ENCODE assay signal across 22 cellular contexts in the genomic region with DNA sequence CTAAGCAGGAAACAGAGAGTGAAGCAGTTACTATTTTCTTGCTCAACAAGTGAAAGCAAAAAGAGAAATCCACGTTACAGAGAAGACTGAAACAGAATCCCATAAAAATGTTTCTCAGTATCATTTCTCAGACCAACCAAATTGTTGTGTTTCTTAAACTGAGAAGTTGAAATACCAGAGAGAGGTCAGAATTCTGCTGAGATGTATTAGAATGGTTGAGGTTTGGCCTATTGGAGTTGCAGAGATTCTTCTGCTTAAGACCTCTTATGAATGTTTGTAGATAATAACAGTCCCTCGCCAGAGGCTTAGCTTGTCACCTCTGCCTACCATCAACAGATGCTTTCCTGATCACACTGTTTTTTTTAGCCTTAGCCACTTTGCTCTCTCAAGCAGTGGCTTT.
"Had no signal": no experiment of that assay in that cellular context is flagged by ENCODE, and none has a peak within 500 bp of the region (broad histone marks: within the 10 kb centered on the region; RNA-seq: fewer than 3 reads in every experiment).

No MANE protein-coding gene starts in this region.

- H3K79me2 ChIP-seq: parathyroid adenoma had no signal

- H3K9me3 ChIP-seq: breast epithelium, esophagus muscularis mucosa, gastrocnemius medialis, left ventricle myocardium inferior, psoas muscle, right atrium auricular region, tibial nerve had no signal

- H2AFZ ChIP-seq: parathyroid adenoma had no signal

- ATAC-seq: activated CD4-positive, alpha-beta T cell treated with anti-CD3 and anti-CD28 coated beads for 36 hours; activated CD8-positive, alpha-beta memory T cell treated with anti-CD3 and anti-CD28 coated beads, Interleukin-2, amount 10 ng/mL, durations not matched to agents 7 days and 5 days; activated CD8-positive, alpha-beta T cell treated with anti-CD3 and anti-CD28 coated beads, Interleukin-2, amount 10 ng/mL, durations not matched to agents 7 days and 5 days; activated naive CD8-positive, alpha-beta T cell treated with anti-CD3 and anti-CD28 coated beads, Interleukin-2, amount 50 U/mL, for 24 hours; gastrocnemius medialis; psoas muscle had no signal

- H3K4me3 ChIP-seq: breast epithelium, esophagus muscularis mucosa, gastrocnemius medialis, left ventricle myocardium inferior, lung, psoas muscle, right atrium auricular region, tibial nerve had no signal

- H3K27ac ChIP-seq: breast epithelium, esophagus muscularis mucosa, gastrocnemius medialis, left ventricle myocardium inferior, parathyroid adenoma, psoas muscle, right atrium auricular region, tibial nerve had no signal

- H3K36me3 ChIP-seq: breast epithelium, esophagus muscularis mucosa, gastrocnemius medialis, left ventricle myocardium inferior, right atrium auricular region, tibial nerve had no signal

- H3K9ac ChIP-seq: parathyroid adenoma had no signal

- H3K27me3 ChIP-seq: breast epithelium, esophagus muscularis mucosa, gastrocnemius medialis, right atrium auricular region, tibial nerve had no signal

- H3K4me1 ChIP-seq: breast epithelium, esophagus muscularis mucosa, gastrocnemius medialis, left ventricle myocardium inferior, parathyroid adenoma, psoas muscle, right atrium auricular region, tibial nerve had no signal

- DNase-seq: activated CD4-positive, alpha-beta T cell treated with anti-CD3 and anti-CD28 coated beads for 36 hours; activated CD4-positive, CD25-positive, alpha-beta regulatory T cell; activated CD8-positive, alpha-beta memory T cell treated with anti-CD3 and anti-CD28 coated beads, Interleukin-2, amount 10 ng/mL, durations not matched to agents 7 days and 5 days; activated CD8-positive, alpha-beta T cell treated with anti-CD3 and anti-CD28 coated beads, Interleukin-2, amount 10 ng/mL, durations not matched to agents 7 days and 5 days; activated naive CD8-positive, alpha-beta T cell treated with anti-CD3 and anti-CD28 coated beads, Interleukin-2, amount 50 U/mL, for 24 hours; activated T-cell treated with anti-CD3 and anti-CD28 coated beads, Interleukin-2, amount 50 U/mL, for 48 hours; central memory CD4-positive, alpha-beta T cell; dermis blood vessel endothelial cell; effector CD4-positive, alpha-beta T cell; gastrocnemius medialis; glutamatergic neuron; left ventricle myocardium inferior; psoas muscle; stimulated activated CD4-positive, alpha-beta T cell treated with anti-CD3 and anti-CD28 coated beads, Interleukin-15, amount 100 ng/mL, for 24 hours; stimulated activated CD4-positive, alpha-beta T cell treated with anti-CD3 and anti-CD28 coated beads, Interleukin-2, amount 100 ng/mL, for 24 hours; stimulated activated naive CD4-positive, alpha-beta T cell had no signal
